20 cellular contexts compared by ENCODE assay signal in the genomic region with DNA sequence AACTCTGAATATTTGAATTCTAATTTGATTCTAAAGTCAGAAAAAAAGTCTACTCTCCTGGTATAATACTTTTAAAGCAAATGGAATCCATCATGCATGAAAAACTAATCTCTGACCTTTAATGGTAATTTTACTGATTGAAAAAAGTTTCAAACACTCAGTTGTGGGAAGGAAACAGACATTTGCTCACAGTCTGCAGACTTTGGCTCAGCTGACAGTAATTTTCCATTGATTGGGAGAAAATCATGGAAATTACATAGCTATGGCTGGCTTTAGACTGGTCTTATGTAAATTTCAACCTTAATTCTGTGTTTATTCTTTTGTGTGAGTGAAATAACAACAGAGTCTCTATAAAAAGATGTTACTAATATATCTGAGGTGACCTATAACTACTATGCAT.
"Had no signal": no experiment of that assay in that cellular context is flagged by ENCODE, and none has a peak within 500 bp of the region (broad histone marks: within the 10 kb centered on the region; RNA-seq: fewer than 3 reads in every experiment).

No MANE protein-coding gene starts in this region.

- H3K4me1 Mint-ChIP-seq: activated naive CD4-positive, alpha-beta T cell treated with anti-CD3 and anti-CD28 coated beads, Interleukin-2, amount 50 U/mL, for 24 hours had no signal

- FAIRE-seq: keratinocyte, pancreas had no signal

- DNase-seq: activated CD4-positive, alpha-beta T cell treated with anti-CD3 and anti-CD28 coated beads, Interleukin-2, amount 50 U/mL, for 1 hour; activated CD4-positive, CD25-positive, alpha-beta regulatory T cell treated with anti-CD3 and anti-CD28 coated beads, Interleukin-2, amount 50 U/mL, for 72 hours; activated CD8-positive, alpha-beta T cell treated with anti-CD3 and anti-CD28 coated beads, Interleukin-2, amount 10 ng/mL, durations not matched to agents 7 days and 5 days; activated gamma-delta T cell treated with Interleukin-2 at 50 U/mL for 16 hours; activated T-cell treated with anti-CD3 and anti-CD28 coated beads, Interleukin-2, amount 50 U/mL, for 1 hour; aorta; brain microvascular endothelial cell; central memory CD4-positive, alpha-beta T cell; colonic mucosa; endodermal cell; heart left ventricle; pancreas; stimulated activated CD4-positive, alpha-beta T cell treated with anti-CD3 and anti-CD28 coated beads, Interleukin-4, amount 100 ng/mL, for 1 hour; stimulated activated naive CD4-positive, alpha-beta T cell treated with Interleukin-2 at 50 U/mL for 16 hours had no signal

- H3K4me1 ChIP-seq: pancreas had no signal

- H3K4me3 Mint-ChIP-seq: activated CD8-positive, alpha-beta T cell treated with anti-CD3 and anti-CD28 coated beads, Interleukin-2, amount 10 ng/mL, durations not matched to agents 7 days and 5 days; activated naive CD4-positive, alpha-beta T cell treated with anti-CD3 and anti-CD28 coated beads, Interleukin-2, amount 50 U/mL, for 24 hours; endodermal cell; natural killer cell treated with Interleukin-12 subunit alpha and Interleukin-12 subunit beta and Interleukin-15 and Interleukin-18, amount 100 ng/mL, for 72 hours had no signal

- H3K27ac ChIP-seq: brain microvascular endothelial cell, colonic mucosa, epithelial cell of prostate, neutrophil, pancreas had no signal

- H3K4me3 ChIP-seq: colonic mucosa, heart left ventricle, lung, pancreas had no signal

- H3K36me3 Mint-ChIP-seq: activated naive CD4-positive, alpha-beta T cell treated with anti-CD3 and anti-CD28 coated beads, Interleukin-2, amount 50 U/mL, for 24 hours; natural killer cell treated with Interleukin-12 subunit alpha and Interleukin-12 subunit beta and Interleukin-15 and Interleukin-18, amount 100 ng/mL, for 72 hours had no signal

- H3K27me3 ChIP-seq: brain microvascular endothelial cell, colonic mucosa, heart left ventricle, neutrophil, pancreas had no signal

- H3K9me3 Mint-ChIP-seq: activated naive CD4-positive, alpha-beta T cell treated with anti-CD3 and anti-CD28 coated beads, Interleukin-2, amount 50 U/mL, for 24 hours; endodermal cell; natural killer cell treated with Interleukin-12 subunit alpha and Interleukin-12 subunit beta and Interleukin-15 and Interleukin-18, amount 100 ng/mL, for 72 hours had no signal

- H3K36me3 ChIP-seq: brain microvascular endothelial cell, colonic mucosa, heart left ventricle, neutrophil, pancreas had no signal

- H3K27ac Mint-ChIP-seq: activated CD8-positive, alpha-beta T cell treated with anti-CD3 and anti-CD28 coated beads, Interleukin-2, amount 10 ng/mL, durations not matched to agents 7 days and 5 days; activated naive CD4-positive, alpha-beta T cell treated with anti-CD3 and anti-CD28 coated beads, Interleukin-2, amount 50 U/mL, for 24 hours; endodermal cell; natural killer cell treated with Interleukin-12 subunit alpha and Interleukin-12 subunit beta and Interleukin-15 and Interleukin-18, amount 100 ng/mL, for 72 hours had no signal

- H3K9me3 ChIP-seq: colonic mucosa, heart left ventricle, neutrophil, pancreas had no signal
